Comparison of ENCODE assay signal across 2 cellular contexts in genomic region chr2:212918336-212918735, GRCh38.
TF ChIP-seq lines count a peak whose summit lies in the region.

No MANE protein-coding gene starts in this region.

TF ChIP-seq in GM12878, 131 proteins besides CTCF, POLR2A, EP300 and RAD21 (continued from another document):
- TF ChIP-seq, protein P1, sequence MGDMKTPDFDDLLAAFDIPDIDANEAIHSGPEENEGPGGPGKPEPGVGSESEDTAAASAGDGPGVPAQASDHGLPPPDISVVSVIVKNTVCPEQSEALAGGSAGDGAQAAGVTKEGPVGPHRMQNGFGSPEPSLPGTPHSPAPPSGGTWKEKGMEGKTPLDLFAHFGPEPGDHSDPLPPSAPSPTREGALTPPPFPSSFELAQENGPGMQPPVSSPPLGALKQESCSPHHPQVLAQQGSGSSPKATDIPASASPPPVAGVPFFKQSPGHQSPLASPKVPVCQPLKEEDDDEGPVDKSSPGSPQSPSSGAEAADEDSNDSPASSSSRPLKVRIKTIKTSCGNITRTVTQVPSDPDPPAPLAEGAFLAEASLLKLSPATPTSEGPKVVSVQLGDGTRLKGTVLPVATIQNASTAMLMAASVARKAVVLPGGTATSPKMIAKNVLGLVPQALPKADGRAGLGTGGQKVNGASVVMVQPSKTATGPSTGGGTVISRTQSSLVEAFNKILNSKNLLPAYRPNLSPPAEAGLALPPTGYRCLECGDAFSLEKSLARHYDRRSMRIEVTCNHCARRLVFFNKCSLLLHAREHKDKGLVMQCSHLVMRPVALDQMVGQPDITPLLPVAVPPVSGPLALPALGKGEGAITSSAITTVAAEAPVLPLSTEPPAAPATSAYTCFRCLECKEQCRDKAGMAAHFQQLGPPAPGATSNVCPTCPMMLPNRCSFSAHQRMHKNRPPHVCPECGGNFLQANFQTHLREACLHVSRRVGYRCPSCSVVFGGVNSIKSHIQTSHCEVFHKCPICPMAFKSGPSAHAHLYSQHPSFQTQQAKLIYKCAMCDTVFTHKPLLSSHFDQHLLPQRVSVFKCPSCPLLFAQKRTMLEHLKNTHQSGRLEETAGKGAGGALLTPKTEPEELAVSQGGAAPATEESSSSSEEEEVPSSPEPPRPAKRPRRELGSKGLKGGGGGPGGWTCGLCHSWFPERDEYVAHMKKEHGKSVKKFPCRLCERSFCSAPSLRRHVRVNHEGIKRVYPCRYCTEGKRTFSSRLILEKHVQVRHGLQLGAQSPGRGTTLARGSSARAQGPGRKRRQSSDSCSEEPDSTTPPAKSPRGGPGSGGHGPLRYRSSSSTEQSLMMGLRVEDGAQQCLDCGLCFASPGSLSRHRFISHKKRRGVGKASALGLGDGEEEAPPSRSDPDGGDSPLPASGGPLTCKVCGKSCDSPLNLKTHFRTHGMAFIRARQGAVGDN (IDR thresholded peaks at IDR 0.05): no peak

TF ChIP-seq in WTC11, 78 proteins besides CTCF, POLR2A, EP300 and RAD21 (continued from another document):
- TF ChIP-seq, protein P2, sequence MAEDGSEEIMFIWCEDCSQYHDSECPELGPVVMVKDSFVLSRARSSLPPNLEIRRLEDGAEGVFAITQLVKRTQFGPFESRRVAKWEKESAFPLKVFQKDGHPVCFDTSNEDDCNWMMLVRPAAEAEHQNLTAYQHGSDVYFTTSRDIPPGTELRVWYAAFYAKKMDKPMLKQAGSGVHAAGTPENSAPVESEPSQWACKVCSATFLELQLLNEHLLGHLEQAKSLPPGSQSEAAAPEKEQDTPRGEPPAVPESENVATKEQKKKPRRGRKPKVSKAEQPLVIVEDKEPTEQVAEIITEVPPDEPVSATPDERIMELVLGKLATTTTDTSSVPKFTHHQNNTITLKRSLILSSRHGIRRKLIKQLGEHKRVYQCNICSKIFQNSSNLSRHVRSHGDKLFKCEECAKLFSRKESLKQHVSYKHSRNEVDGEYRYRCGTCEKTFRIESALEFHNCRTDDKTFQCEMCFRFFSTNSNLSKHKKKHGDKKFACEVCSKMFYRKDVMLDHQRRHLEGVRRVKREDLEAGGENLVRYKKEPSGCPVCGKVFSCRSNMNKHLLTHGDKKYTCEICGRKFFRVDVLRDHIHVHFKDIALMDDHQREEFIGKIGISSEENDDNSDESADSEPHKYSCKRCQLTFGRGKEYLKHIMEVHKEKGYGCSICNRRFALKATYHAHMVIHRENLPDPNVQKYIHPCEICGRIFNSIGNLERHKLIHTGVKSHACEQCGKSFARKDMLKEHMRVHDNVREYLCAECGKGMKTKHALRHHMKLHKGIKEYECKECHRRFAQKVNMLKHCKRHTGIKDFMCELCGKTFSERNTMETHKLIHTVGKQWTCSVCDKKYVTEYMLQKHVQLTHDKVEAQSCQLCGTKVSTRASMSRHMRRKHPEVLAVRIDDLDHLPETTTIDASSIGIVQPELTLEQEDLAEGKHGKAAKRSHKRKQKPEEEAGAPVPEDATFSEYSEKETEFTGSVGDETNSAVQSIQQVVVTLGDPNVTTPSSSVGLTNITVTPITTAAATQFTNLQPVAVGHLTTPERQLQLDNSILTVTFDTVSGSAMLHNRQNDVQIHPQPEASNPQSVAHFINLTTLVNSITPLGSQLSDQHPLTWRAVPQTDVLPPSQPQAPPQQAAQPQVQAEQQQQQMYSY (CRISPR knock-in tag; IDR thresholded peaks at IDR 0.05): no peak
- TF ChIP-seq FOXJ3 (CRISPR knock-in tag; IDR thresholded peaks at IDR 0.05; ENCODE audit: borderline replicate concordance) (no peak), HMGXB4 (CRISPR knock-in tag; IDR thresholded peaks at IDR 0.05) (no peak), MAX (CRISPR knock-in tag; IDR thresholded peaks at IDR 0.05) (no peak), ZNF396 (CRISPR knock-in tag; IDR thresholded peaks at IDR 0.05; ENCODE audit: borderline replicate concordance) (no peak), CBFB (CRISPR knock-in tag; IDR thresholded peaks at IDR 0.05; ENCODE audit: low read depth) (no peak), ZNF317 (CRISPR knock-in tag; IDR thresholded peaks at IDR 0.05; ENCODE audit: borderline replicate concordance, low read depth) (no peak), PREB (CRISPR knock-in tag; IDR thresholded peaks at IDR 0.05; ENCODE audit: borderline replicate concordance) (no peak), SMAD4 (CRISPR knock-in tag; IDR thresholded peaks at IDR 0.05) (no peak)
- TF ChIP-seq, protein P3, sequence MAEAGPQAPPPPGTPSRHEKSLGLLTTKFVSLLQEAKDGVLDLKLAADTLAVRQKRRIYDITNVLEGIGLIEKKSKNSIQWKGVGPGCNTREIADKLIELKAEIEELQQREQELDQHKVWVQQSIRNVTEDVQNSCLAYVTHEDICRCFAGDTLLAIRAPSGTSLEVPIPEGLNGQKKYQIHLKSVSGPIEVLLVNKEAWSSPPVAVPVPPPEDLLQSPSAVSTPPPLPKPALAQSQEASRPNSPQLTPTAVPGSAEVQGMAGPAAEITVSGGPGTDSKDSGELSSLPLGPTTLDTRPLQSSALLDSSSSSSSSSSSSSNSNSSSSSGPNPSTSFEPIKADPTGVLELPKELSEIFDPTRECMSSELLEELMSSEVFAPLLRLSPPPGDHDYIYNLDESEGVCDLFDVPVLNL (CRISPR knock-in tag; IDR thresholded peaks at IDR 0.05; ENCODE audit: borderline replicate concordance, low read depth): no peak
